20 cellular contexts compared by ENCODE assay signal in the genomic region with DNA sequence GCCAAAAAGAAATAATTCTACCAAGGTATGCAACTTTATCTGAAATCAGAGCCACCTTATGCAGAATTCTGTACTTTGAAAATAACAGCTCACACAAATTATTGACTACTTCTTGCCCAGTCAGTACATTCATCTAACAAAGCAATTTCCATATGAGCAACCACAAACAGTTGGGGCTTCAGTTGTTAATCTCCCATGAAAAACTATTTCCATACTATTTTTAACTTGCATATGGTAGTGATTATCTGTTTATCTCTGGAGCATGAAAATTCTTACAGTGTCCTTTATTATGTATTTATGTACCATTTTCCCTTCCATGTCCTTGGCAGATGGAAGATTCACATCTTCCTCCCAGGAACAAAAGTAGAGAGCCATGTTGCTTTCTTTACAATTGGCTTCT.
DNase-seq lines count a peak whose midpoint lies in the region; ATAC-seq, FAIRE-seq and TF ChIP-seq lines count a peak whose summit lies in the region.
"Had no signal": no experiment of that assay in that cellular context is flagged by ENCODE, and none has a peak within 500 bp of the region (broad histone marks: within the 10 kb centered on the region; RNA-seq: fewer than 3 reads in every experiment).

No MANE protein-coding gene starts in this region.

- in situ Hi-C loops in GM23248 (cut with MboI), result no loop called here
- in situ Hi-C loops in K562 (cut with MboI), result no loop called here

- H4K20me1 ChIP-seq in GM23248 (ENCODE audit: insufficient read depth) (no peaks in the 10 kb centered on the region), K562 (replicated peaks; ENCODE audit: control insufficient read depth, insufficient read depth, low read length) (no peaks in the 10 kb centered on the region)

- no peak overlapping the region for H2AFZ ChIP-seq in GM23248
- no peak overlapping the region for H2AFZ ChIP-seq in K562 (ENCODE audit: low read depth, low read length)

- TF ChIP-seq CTCF in K562 (IDR thresholded peaks at IDR 0.05 in 2 of 3, conservative IDR thresholded peaks at IDR 0.05 in 1 of 3; ENCODE audit: insufficient read depth in 2 of 3, low read depth in 1 of 3, low read length in 3 of 3) (no peak), foreskin fibroblast (IDR thresholded peaks at IDR 0.05; ENCODE audit: low read depth, low read length) (no peak), GM10248 (IDR thresholded peaks at IDR 0.05; ENCODE audit: control extremely low read depth, extremely low read depth, low read depth, missing control alignments) (no peak)

- CTCF ChIA-PET in K562 (lab: Yijun Ruan, JAX; ENCODE audit: low intra/inter-chr PET ratio), result no interaction called here
- CTCF ChIA-PET in GM10248 (lab: Yijun Ruan, JAX), result no interaction called here

- H3K79me2 ChIP-seq in GM23248 (ENCODE audit: insufficient read depth), result no peaks in the 10 kb centered on the region
- H3K79me2 ChIP-seq in K562 (ENCODE audit: control insufficient read depth, insufficient read depth, low read length), result no peaks in the 10 kb centered on the region

- intact Hi-C loops in K562 (cut with micrococcal nuclease), result no loop called here

- H3K36me3 ChIP-seq in GM23248 (ENCODE audit: low read depth), result no peaks in the 10 kb centered on the region
- no peaks in the 10 kb centered on the region for H3K36me3 ChIP-seq in K562 (ENCODE audit: control insufficient read depth, insufficient read depth, low read length)
- H3K36me3 ChIP-seq: HAP-1 had no signal

- ATAC-seq in K562, result no peak
- ATAC-seq in GM21360 (IDR thresholded peaks at IDR 0.05; ENCODE audit: unreplicated experiment), result no peak
- ATAC-seq: A549 had no signal

- H3F3A ChIP-seq in GM23248 (ENCODE audit: insufficient read depth), result peaks cover 6% of the 10 kb centered on the region

- no peaks in the 10 kb centered on the region for H3K9me3 ChIP-seq in GM23248 (ENCODE audit: low read depth)
- no peaks in the 10 kb centered on the region for H3K9me3 ChIP-seq in K562 (replicated peaks; ENCODE audit: control insufficient read depth, insufficient read depth, low read depth, low read length)
- H3K9me3 ChIP-seq: A549, HAP-1 had no signal

- no peaks in the 10 kb centered on the region for H3K27me3 ChIP-seq in GM23248 (replicated peaks; ENCODE audit: insufficient read depth)
- H3K27me3 ChIP-seq in K562 (ENCODE audit: control insufficient read depth in 2 of 2, insufficient read depth in 2 of 2, low read length in 2 of 2), result no peaks in the 10 kb centered on the region

- no peak for TF ChIP-seq RAD21 in K562 (CRISPR knock-in tag; conservative IDR thresholded peaks at IDR 0.05 in 1 of 2, IDR thresholded peaks at IDR 0.05 in 1 of 2)

- DNase-seq in GM23248 (peak; percentile 2), RPMI7951 (ENCODE audit: low read depth) (peak; percentile 71), K562 (ENCODE audit: extremely low read depth in 1 of 4, low spot score in 3 of 4) (no peak), foreskin fibroblast (peak; percentile 33 to 70), GF-D8 (lab: John Stamatoyannopoulos, UW) (no peak), GM10248 (ENCODE audit: extremely low spot score) (no peak)
- DNase-seq in activated CD4-positive, alpha-beta T cell treated with anti-CD3 and anti-CD28 coated beads, Interleukin-2, amount 50 U/mL, for 1 hour, result no peak
- DNase-seq: C1 segment of cervical spinal cord; CD8-positive, alpha-beta memory T cell; NCI-H1436 treated with DMSO at 0.1 percent for 48 hours; NCI-H2029; NCI-H2171 treated with DMSO at 0.1 percent for 48 hours; NCI-H446 treated with DMSO at 0.1 percent for 48 hours; NCI-H82; RPMI8226; SHP77 treated with DMSO at 0.1 percent for 48 hours had no signal

- peaks cover 11% of the 10 kb centered on the region for H3K4me1 ChIP-seq in GM23248 (ENCODE audit: insufficient read depth)
- no peaks in the 10 kb centered on the region for H3K4me1 ChIP-seq in K562 (replicated peaks in 1 of 2; ENCODE audit: control insufficient read depth in 2 of 2, insufficient read depth in 2 of 2, low read length in 2 of 2)
- H3K4me1 ChIP-seq: A549 had no signal

- H3K9ac ChIP-seq in GM23248, result no peak overlapping the region
- no peak overlapping the region for H3K9ac ChIP-seq in K562 (ENCODE audit: insufficient read depth in 1 of 2, low read depth in 2 of 2, low read length in 2 of 2)

- POLR2A ChIA-PET in K562 (lab: Yijun Ruan, JAX), result no interaction called here
- POLR2A ChIA-PET in GM10248 (lab: Yijun Ruan, JAX), result no interaction called here

- no peak for TF ChIP-seq POLR2A in K562 (conservative IDR thresholded peaks at IDR 0.05)

- BruUV-seq in K562 (replicated peaks; lab: Mats Ljungman, UMichigan), result no TSS peak

- H3K4me2 ChIP-seq in GM23248 (ENCODE audit: unreplicated experiment) (no peak overlapping the region), K562 (ENCODE audit: insufficient read depth, low read length) (no peak overlapping the region)
- H3K4me2 ChIP-seq: A549 had no signal

- TF ChIP-seq EP300 in K562 (IDR thresholded peaks at IDR 0.05; ENCODE audit: low read length), result no peak

- H3K9me1 ChIP-seq in K562 (ENCODE audit: control insufficient read depth, insufficient read depth, low read length), result no peaks in the 10 kb centered on the region

- H3K27ac ChIP-seq in GM23248 (no peak overlapping the region), K562 (ENCODE audit: extremely low read depth, low read depth, low read length) (no peak overlapping the region)
- H3K27ac ChIP-seq: A549 had no signal

- H3K9me2 ChIP-seq in GM23248 (ENCODE audit: insufficient read depth), result no peaks in the 10 kb centered on the region

- H3K4me3 ChIP-seq in GM23248 (no peak overlapping the region), K562 (no peak overlapping the region), foreskin fibroblast (ENCODE audit: low read depth in 1 of 2, low read length in 2 of 2) (no peak overlapping the region)
- H3K4me3 ChIP-seq: A549, HAP-1 had no signal

- peak; percentile 37 for FAIRE-seq in K562 (lab: Jason Lieb, UNC)
- FAIRE-seq: A549, D721Med had no signal

TF ChIP-seq in K562, 482 proteins besides CTCF, POLR2A, EP300 and RAD21:
- no peak for TF ChIP-seq MCM5 (IDR thresholded peaks at IDR 0.05; ENCODE audit: low read depth)
- TF ChIP-seq TFAM (CRISPR knock-in tag; conservative IDR thresholded peaks at IDR 0.05), result no peak
- TF ChIP-seq CCAR2 (IDR thresholded peaks at IDR 0.05; ENCODE audit: low read depth, low read length), result no peak
- TF ChIP-seq C11orf30 (IDR thresholded peaks at IDR 0.05; ENCODE audit: low read depth), result no peak
- TF ChIP-seq SMC3 (conservative IDR thresholded peaks at IDR 0.05; ENCODE audit: insufficient read depth, low read depth, low read length), result no peak
- TF ChIP-seq BCL6 (CRISPR knock-in tag; IDR thresholded peaks at IDR 0.05), result no peak
- no peak for TF ChIP-seq RUNX1 (IDR thresholded peaks at IDR 0.05; ENCODE audit: low read depth)
- TF ChIP-seq FOXP4 (CRISPR knock-in tag; IDR thresholded peaks at IDR 0.05; ENCODE audit: borderline replicate concordance), result no peak
- TF ChIP-seq UBTF (IDR thresholded peaks at IDR 0.05; ENCODE audit: borderline replicate concordance in 1 of 2, low read depth in 2 of 2, low read length in 2 of 2), result no peak
- TF ChIP-seq NEUROD1 (IDR thresholded peaks at IDR 0.05; ENCODE audit: borderline replicate concordance, low read depth, low read length, partially characterized antibody), result no peak
- TF ChIP-seq PHTF2 (CRISPR knock-in tag; IDR thresholded peaks at IDR 0.05), result no peak
- no peak for TF ChIP-seq NFRKB (IDR thresholded peaks at IDR 0.05; ENCODE audit: low read depth)
- no peak for TF ChIP-seq GTF2E2 (tag; IDR thresholded peaks at IDR 0.05)
- TF ChIP-seq, protein P1, sequence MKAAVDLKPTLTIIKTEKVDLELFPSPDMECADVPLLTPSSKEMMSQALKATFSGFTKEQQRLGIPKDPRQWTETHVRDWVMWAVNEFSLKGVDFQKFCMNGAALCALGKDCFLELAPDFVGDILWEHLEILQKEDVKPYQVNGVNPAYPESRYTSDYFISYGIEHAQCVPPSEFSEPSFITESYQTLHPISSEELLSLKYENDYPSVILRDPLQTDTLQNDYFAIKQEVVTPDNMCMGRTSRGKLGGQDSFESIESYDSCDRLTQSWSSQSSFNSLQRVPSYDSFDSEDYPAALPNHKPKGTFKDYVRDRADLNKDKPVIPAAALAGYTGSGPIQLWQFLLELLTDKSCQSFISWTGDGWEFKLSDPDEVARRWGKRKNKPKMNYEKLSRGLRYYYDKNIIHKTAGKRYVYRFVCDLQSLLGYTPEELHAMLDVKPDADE (conservative IDR thresholded peaks at IDR 0.05; ENCODE audit: control insufficient read depth, low read depth, low read length), result no peak

Comparison
In these comparisons a context has a peak if more than half of its experiments do, and no peak if none do; other contexts are left out.
1. DNase-seq: peak in GM23248 (single experiment), RPMI7951 (single experiment) and foreskin fibroblast (2 of 2); none in K562 (0 of 4), activated CD4-positive, alpha-beta T cell treated with anti-CD3 and anti-CD28 coated beads, Interleukin-2, amount 50 U/mL, for 1 hour (single experiment), GF-D8 (single experiment) and GM10248 (single experiment).